Comparison of ENCODE assay signal across 8 cellular contexts in the genomic region with DNA sequence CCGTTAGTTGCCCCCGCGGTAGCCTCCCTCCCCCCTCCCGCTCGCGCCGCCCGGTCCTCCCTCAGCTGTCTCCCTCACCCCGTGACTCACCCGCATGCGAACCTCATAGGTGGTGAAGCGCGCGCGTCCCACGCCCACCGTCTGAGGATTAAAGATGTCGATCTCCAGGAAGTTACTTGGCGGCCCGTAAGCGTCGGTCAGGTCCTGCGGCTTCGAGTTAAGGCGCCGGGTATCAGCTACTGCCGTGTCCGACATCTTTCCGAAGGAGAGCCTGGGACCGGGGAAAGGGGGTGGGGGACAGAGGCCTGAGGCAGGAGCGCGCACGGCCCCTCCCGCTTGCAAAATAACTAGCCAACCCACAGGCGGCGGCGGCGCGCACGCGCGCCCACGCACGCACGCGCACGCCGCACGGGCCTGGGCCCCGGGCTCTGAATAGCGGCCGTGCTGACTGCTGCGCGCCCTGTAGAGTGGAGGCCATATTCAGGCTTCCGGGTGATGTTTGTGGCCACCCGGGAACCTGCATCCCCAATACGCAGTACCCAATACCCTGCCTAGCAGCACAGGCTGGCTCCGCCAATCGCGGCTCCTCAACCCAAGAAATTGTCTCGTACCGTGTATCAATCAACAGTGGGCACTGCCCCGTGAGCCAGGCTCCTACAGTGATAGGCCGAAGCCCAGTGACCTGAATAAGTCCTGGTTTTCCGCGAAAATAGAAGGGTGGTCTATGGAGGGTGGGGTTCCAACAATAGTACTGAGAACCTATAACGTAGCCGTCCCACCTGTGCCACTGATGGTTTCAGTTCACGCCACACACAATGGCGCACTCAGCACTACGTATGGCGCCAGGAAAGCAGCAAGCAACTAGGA. TPM values are rescaled to one million over a fixed set of nuclear protein-coding genes. Genes with fewer than 3 reads are reported as not detected.
A peak's percentile ranks its signal among the peaks of the same experiment; 100 is the strongest.
DNase-seq lines count a peak whose midpoint lies in the region; ATAC-seq and TF ChIP-seq lines count a peak whose summit lies in the region.

A gene (minus strand): TSS at position 283 of the 867 bp plus-strand sequence. CDS start 28 bp downstream, at position 255.

- H3K4me1 ChIP-seq in spleen, result peaks cover 0 to 22% (median 10%) of the 10 kb centered on the region in 6 donors

- ATAC-seq in GM19035 (IDR thresholded peaks at IDR 0.05; ENCODE audit: unreplicated experiment) (peak; percentile 94), HG03342 (IDR thresholded peaks at IDR 0.05; ENCODE audit: unreplicated experiment) (peak; percentile 95)

- H3K9me3 ChIP-seq in spleen, result no peaks in the 10 kb centered on the region

- intact Hi-C loops in spleen (cut with DNase I; ENCODE audit: low total_unique reads), result no loop called here

- H3K27me3 ChIP-seq in spleen (replicated peaks in 1 of 7), result no peaks in the 10 kb centered on the region

- peaks cover 0 to 7% (median 0%) of the 10 kb centered on the region in 6 donors for H3K36me3 ChIP-seq in spleen

- TF ChIP-seq CTCF in AG10803 (conservative IDR thresholded peaks at IDR 0.05; ENCODE audit: low read length), result no peak
- TF ChIP-seq CTCF in spleen (IDR thresholded peaks at IDR 0.05 in 8 of 11, conservative IDR thresholded peaks at IDR 0.05 in 3 of 11), result peak in 2 of 11 experiments; percentile 32 to 48

- peak within 1 kb of the TSS; percentile 73 for H3K4me3 ChIP-seq in AG10803 (ENCODE audit: low read length)
- peak within 1 kb of the TSS; percentile 44 to 82 (median 55) for H3K4me3 ChIP-seq in spleen

- TF ChIP-seq POLR2A in spleen (IDR thresholded peaks at IDR 0.05), result peak in 1 of 3 donors; percentile 25

- 0 to 56% (median 10%) methylated on average over 15 to 72 of the region's 72 CpGs for WGBS in spleen, 5 donors

- H3K27ac ChIP-seq in caudate nucleus (ENCODE audit: low read depth, low read length) (peak within 1 kb of the TSS; percentile 90), spleen (peak within 1 kb of the TSS; percentile 72 to 93 (median 88))

- DNase-seq in AG10803 (ENCODE audit: low read depth), result peak; percentile 95
- peak; percentile 86 for DNase-seq in NCI-H345 treated with DMSO at 0.1 percent for 48 hours (lab: John Stamatoyannopoulos, UW; ENCODE audit: unreplicated experiment)
- peak; percentile 54 to 77 (median 68) for DNase-seq in activated CD4-positive, CD25-positive, alpha-beta regulatory T cell (lab: John Stamatoyannopoulos, UW)
- DNase-seq in caudate nucleus (lab: John Stamatoyannopoulos, UW), result peak; percentile 30 to 97 (median 87)
- DNase-seq in inferior parietal cortex (ENCODE audit: extremely low spot score), result peak; percentile 83
- peak; percentile 94 for DNase-seq in spleen

RNA-seq across cellular contexts. Expression of the gene that starts here (rescaled TPM):
- total RNA-seq in spleen, result 10 to 100 TPM; 37.1 to 47.6 (median 41.0) TPM
- 10 to 100 TPM; 11.7 to 28.7 (median 14.0) TPM for polyA plus RNA-seq in spleen

Comparison
In these comparisons a context has a peak if more than half of its experiments do, and no peak if none do; other contexts are left out.
1. Peak in every context shown above with its lines: DNase-seq, ATAC-seq, H3K4me3 ChIP-seq and H3K27ac ChIP-seq.